Comparison of ENCODE assay signal across 16 cellular contexts in genomic region chr17:3978421-3979275, GRCh38. TPM values are rescaled to one million over a fixed set of nuclear protein-coding genes. Genes with fewer than 3 reads are reported as not detected.
DNase-seq lines count a peak whose midpoint lies in the region; FAIRE-seq and TF ChIP-seq lines count a peak whose summit lies in the region.
"Had no signal": no experiment of that assay in that cellular context is flagged by ENCODE, and none has a peak within 500 bp of the region (broad histone marks: within the 10 kb centered on the region; RNA-seq: fewer than 3 reads in every experiment).

No MANE protein-coding gene starts in this region.

- no peak for TF ChIP-seq CTCF in OCI-LY7 (conservative IDR thresholded peaks at IDR 0.05; ENCODE audit: low read length)
- no peak for TF ChIP-seq CTCF in fibroblast of mammary gland (conservative IDR thresholded peaks at IDR 0.05; ENCODE audit: control insufficient read depth, insufficient read depth, low read depth, low read length)

- no TSS peak for BruUV-seq in OCI-LY7 (replicated peaks; lab: Mats Ljungman, UMichigan)

- FAIRE-seq in GM12892 (lab: Jason Lieb, UNC) = no peak
- FAIRE-seq: keratinocyte had no signal

- H3K4me3 ChIP-seq in OCI-LY7 (ENCODE audit: low read depth, low read length, poor library complexity, severe bottlenecking) (no peak overlapping the region), fibroblast of mammary gland (ENCODE audit: control insufficient read depth, low read depth, low read length) (no peak overlapping the region), mesenchymal stem cell (ENCODE audit: insufficient read depth in 1 of 2, low read depth in 1 of 2, low read length in 2 of 2) (no peak overlapping the region)
- H3K4me3 ChIP-seq: cardiac muscle cell had no signal

- H3K14ac ChIP-seq in mesenchymal stem cell (ENCODE audit: low read length in 2 of 2) = no peak overlapping the region

- no peak overlapping the region for H2BK5ac ChIP-seq in mesenchymal stem cell (ENCODE audit: low read depth, low read length, poor library complexity, severe bottlenecking)

- 96% methylated on average over 6 of the region's 6 CpGs for WGBS in mesenchymal stem cell

- no peak overlapping the region for H3K18ac ChIP-seq in mesenchymal stem cell (ENCODE audit: low read depth in 1 of 2, low read length in 2 of 2)

- H3K9ac ChIP-seq in mesenchymal stem cell (ENCODE audit: low read length) = no peak overlapping the region

- H3K79me2 ChIP-seq in OCI-LY7 (ENCODE audit: insufficient read depth, low read depth, low read length) = no peaks in the 10 kb centered on the region

- no peak overlapping the region for H3K23ac ChIP-seq in mesenchymal stem cell (ENCODE audit: low read length in 2 of 2)

- H4K91ac ChIP-seq in mesenchymal stem cell (ENCODE audit: low read length) = no peak overlapping the region

- no peak overlapping the region for H2BK120ac ChIP-seq in mesenchymal stem cell (ENCODE audit: low read depth, low read length)

- H3K9me2 ChIP-seq in OCI-LY7 (ENCODE audit: insufficient read depth, low read length) = no peaks in the 10 kb centered on the region

- no peak overlapping the region for H3K4me2 ChIP-seq in OCI-LY7 (ENCODE audit: low read length)
- H3K4me2 ChIP-seq in mesenchymal stem cell (ENCODE audit: low read length, poor library complexity, severe bottlenecking) = no peak overlapping the region

- intact Hi-C loops in OCI-LY7 (cut with micrococcal nuclease; ENCODE audit: unreplicated experiment) = no loop called here

- H3K36me3 ChIP-seq in OCI-LY7 (ENCODE audit: insufficient read depth, low read length) (no peaks in the 10 kb centered on the region), mesenchymal stem cell (ENCODE audit: control insufficient read depth in 1 of 2, insufficient read depth in 2 of 2, low read depth in 1 of 2, low read length in 2 of 2) (peaks cover 0 to 2% of the 10 kb centered on the region in 2 experiments)
- H3K36me3 ChIP-seq: cardiac muscle cell had no signal

- H3K4me1 ChIP-seq in OCI-LY7 (ENCODE audit: insufficient read depth, low read length, poor library complexity, severe bottlenecking) (peaks cover 10% of the 10 kb centered on the region), mesenchymal stem cell (ENCODE audit: control insufficient read depth, insufficient read depth, low read depth, low read length) (peaks cover 5% of the 10 kb centered on the region)

- CTCF ChIA-PET in OCI-LY7 (lab: Charles Lee; ENCODE audit: unreplicated experiment) = interaction anchor here (1.0 kb wide), 1 partner anchor 13 kb away, joined by 3 read pairs; no protein-coding TSS in a partner anchor

- H3K4ac ChIP-seq in mesenchymal stem cell (ENCODE audit: low read depth in 1 of 2, low read length in 2 of 2) = no peak overlapping the region

- no peak overlapping the region for H2BK12ac ChIP-seq in mesenchymal stem cell (ENCODE audit: low read length in 2 of 2)

- peak; percentile 41 for DNase-seq in HT-29 (ENCODE audit: low spot score)
- DNase-seq in OCI-LY7 (ENCODE audit: low spot score) = no peak
- peak; percentile 22 for DNase-seq in fibroblast of mammary gland (ENCODE audit: low read depth)
- DNase-seq in pulmonary artery endothelial cell (ENCODE audit: low read depth, low spot score) = peak; percentile 48
- no peak for DNase-seq in mesenchymal stem cell
- no peak for DNase-seq in GM12892 (ENCODE audit: insufficient read length)
- DNase-seq in hepatic stellate cell (ENCODE audit: low spot score) = no peak
- DNase-seq in CD1c-positive myeloid dendritic cell (ENCODE audit: extremely low spot score) = no peak
- DNase-seq: activated B cell treated with CpG ODN at 0.5 μM for 24 hours; activated naive CD4-positive, alpha-beta T cell treated with anti-CD3 and anti-CD28 coated beads, Interleukin-2, amount 50 U/mL, for 16 hours; C1 segment of cervical spinal cord; DND-41; naive B cell; stimulated activated CD4-positive, alpha-beta T cell treated with anti-CD3 and anti-CD28 coated beads, Interleukin-2, amount 100 ng/mL, for 24 hours had no signal

- POLR2A ChIA-PET in OCI-LY7 (lab: Charles Lee) = interaction anchor here (0.6 to 1.2 kb wide), 5 partner anchors 9 to 48 kb away, joined by 3 to 8 read pairs (median 3); no protein-coding TSS in a partner anchor

- H3K79me1 ChIP-seq in mesenchymal stem cell (replicated peaks; ENCODE audit: low read length, poor library complexity, severe bottlenecking) = no peaks in the 10 kb centered on the region

- no peaks in the 10 kb centered on the region for H4K20me1 ChIP-seq in OCI-LY7 (ENCODE audit: insufficient read depth, low read length)

- H3K9me3 ChIP-seq in OCI-LY7 (ENCODE audit: low read length) (no peaks in the 10 kb centered on the region; the same call in 1 of the 2 replicates), mesenchymal stem cell (ENCODE audit: control insufficient read depth, low read length) (peaks cover 17% of the 10 kb centered on the region)

- peaks cover 0 to 25% of the 10 kb centered on the region in 2 experiments for H3K27me3 ChIP-seq in mesenchymal stem cell (ENCODE audit: control insufficient read depth in 1 of 2, insufficient read depth in 1 of 2, low read length in 2 of 2)
- H3K27me3 ChIP-seq: cardiac muscle cell had no signal

- no peak for TF ChIP-seq POLR2A in GM12892 (IDR thresholded peaks at IDR 0.05; ENCODE audit: low read depth, low read length)

- H4K8ac ChIP-seq in mesenchymal stem cell (ENCODE audit: low read length) = no peak overlapping the region

- no peak overlapping the region for H2BK15ac ChIP-seq in mesenchymal stem cell (ENCODE audit: low read depth, poor library complexity, severe bottlenecking)

- H2AFZ ChIP-seq in OCI-LY7 (ENCODE audit: low read length) (peak overlapping the region; percentile 49; the same call in 1 of the 2 replicates), mesenchymal stem cell (ENCODE audit: low read depth, low read length) (no peak overlapping the region)

- no peak overlapping the region for H2AK5ac ChIP-seq in mesenchymal stem cell (ENCODE audit: low read length, severe bottlenecking)

- no peak overlapping the region for H3K27ac ChIP-seq in OCI-LY7 (ENCODE audit: low read depth, low read length, poor library complexity, severe bottlenecking)
- H3K27ac ChIP-seq in mesenchymal stem cell (ENCODE audit: low read length, poor library complexity, severe bottlenecking) = no peak overlapping the region
- H3K27ac ChIP-seq: cardiac muscle cell had no signal

RNA-seq across cellular contexts. Expression of gene ATP2A3, which starts 14.4 kb away (rescaled TPM):
- 10.9 and 13.7 TPM in 2 replicates for total RNA-seq in HT-29 (2014; rRNA removed; shearing (Covaris generic))
- 84.0 and 108 TPM in 2 replicates for total RNA-seq in OCI-LY7 (2014; rRNA removed; shearing (Covaris generic))
- total RNA-seq in OCI-LY7 (2022) (322 and 353 TPM in 2 replicates), pulmonary artery endothelial cell (0.53 and 3.6 TPM in 2 replicates)
- 1.7 TPM for polyA plus RNA-seq in mesenchymal stem cell (2013, experiment 1 of 2)
- polyA plus RNA-seq in mesenchymal stem cell (2013, experiment 2 of 2) = 1.5 TPM
- polyA plus RNA-seq in GM12892 (2012; ENCODE audit: missing spikeins) = 17.1 TPM

Comparison
In these comparisons a context has a peak if more than half of its experiments do, and no peak if none do; other contexts are left out.
1. DNase-seq: peak in HT-29 (single experiment), fibroblast of mammary gland (single experiment) and pulmonary artery endothelial cell (single experiment); none in OCI-LY7 (single experiment), mesenchymal stem cell (single experiment), GM12892 (single experiment), hepatic stellate cell (single experiment) and CD1c-positive myeloid dendritic cell (single experiment).